In the genomic region with DNA sequence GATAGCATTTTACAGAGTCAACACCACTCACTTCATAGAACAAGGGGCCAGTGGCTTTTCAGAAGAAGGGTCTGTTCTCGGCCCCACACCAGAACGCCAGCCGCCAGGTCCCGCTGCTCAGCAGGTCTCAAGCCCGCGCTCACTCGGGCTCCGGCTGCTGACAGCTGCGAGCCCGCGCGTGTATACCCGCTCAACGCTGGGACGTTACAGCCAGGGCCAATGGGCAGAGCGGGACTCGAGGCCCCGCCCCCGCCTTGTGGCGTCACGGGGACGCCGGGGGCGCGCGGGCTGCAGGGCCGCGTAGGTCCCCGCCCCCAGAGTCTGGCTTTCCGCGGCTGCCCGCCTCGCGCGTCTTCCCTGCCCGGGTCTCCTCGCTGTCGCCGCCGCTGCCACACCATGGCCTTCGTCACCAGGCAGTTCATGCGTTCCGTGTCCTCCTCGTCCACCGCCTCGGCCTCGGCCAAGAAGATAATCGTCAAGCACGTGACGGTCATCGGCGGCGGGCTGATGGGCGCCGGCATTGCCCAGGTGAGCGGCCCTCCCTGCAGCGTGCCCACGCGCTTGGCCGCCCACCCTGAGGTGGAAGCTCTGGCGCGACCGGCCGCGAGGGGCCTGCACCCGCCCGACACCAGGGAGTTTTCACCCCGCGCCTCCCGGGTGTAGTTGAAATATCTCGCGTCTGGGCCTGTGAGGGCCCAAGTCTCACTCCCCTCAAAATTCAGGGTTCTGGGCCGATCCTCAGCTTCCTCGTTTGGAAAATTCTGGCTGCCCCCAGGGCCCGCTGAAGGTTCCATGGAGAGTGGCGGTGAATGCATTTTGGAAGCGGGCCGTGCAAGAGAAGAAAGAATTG, we compare ENCODE assay signal across 1 cellular context.
A peak's percentile ranks its signal among the peaks of the same experiment; 100 is the strongest.
TF ChIP-seq lines count a peak whose summit lies in the region.

A gene (plus strand): TSS at position 353 of the 850 bp plus-strand sequence. CDS start 44 bp downstream, at position 397.

TF ChIP-seq in HepG2, 621 proteins besides CTCF, POLR2A, EP300 and RAD21 (continued from another document and continues in another):
- TF ChIP-seq BCL6 (CRISPR knock-in tag; IDR thresholded peaks at IDR 0.05) = peak; percentile 8; the same call in 1 of the 2 replicates
- TF ChIP-seq, protein P1, sequence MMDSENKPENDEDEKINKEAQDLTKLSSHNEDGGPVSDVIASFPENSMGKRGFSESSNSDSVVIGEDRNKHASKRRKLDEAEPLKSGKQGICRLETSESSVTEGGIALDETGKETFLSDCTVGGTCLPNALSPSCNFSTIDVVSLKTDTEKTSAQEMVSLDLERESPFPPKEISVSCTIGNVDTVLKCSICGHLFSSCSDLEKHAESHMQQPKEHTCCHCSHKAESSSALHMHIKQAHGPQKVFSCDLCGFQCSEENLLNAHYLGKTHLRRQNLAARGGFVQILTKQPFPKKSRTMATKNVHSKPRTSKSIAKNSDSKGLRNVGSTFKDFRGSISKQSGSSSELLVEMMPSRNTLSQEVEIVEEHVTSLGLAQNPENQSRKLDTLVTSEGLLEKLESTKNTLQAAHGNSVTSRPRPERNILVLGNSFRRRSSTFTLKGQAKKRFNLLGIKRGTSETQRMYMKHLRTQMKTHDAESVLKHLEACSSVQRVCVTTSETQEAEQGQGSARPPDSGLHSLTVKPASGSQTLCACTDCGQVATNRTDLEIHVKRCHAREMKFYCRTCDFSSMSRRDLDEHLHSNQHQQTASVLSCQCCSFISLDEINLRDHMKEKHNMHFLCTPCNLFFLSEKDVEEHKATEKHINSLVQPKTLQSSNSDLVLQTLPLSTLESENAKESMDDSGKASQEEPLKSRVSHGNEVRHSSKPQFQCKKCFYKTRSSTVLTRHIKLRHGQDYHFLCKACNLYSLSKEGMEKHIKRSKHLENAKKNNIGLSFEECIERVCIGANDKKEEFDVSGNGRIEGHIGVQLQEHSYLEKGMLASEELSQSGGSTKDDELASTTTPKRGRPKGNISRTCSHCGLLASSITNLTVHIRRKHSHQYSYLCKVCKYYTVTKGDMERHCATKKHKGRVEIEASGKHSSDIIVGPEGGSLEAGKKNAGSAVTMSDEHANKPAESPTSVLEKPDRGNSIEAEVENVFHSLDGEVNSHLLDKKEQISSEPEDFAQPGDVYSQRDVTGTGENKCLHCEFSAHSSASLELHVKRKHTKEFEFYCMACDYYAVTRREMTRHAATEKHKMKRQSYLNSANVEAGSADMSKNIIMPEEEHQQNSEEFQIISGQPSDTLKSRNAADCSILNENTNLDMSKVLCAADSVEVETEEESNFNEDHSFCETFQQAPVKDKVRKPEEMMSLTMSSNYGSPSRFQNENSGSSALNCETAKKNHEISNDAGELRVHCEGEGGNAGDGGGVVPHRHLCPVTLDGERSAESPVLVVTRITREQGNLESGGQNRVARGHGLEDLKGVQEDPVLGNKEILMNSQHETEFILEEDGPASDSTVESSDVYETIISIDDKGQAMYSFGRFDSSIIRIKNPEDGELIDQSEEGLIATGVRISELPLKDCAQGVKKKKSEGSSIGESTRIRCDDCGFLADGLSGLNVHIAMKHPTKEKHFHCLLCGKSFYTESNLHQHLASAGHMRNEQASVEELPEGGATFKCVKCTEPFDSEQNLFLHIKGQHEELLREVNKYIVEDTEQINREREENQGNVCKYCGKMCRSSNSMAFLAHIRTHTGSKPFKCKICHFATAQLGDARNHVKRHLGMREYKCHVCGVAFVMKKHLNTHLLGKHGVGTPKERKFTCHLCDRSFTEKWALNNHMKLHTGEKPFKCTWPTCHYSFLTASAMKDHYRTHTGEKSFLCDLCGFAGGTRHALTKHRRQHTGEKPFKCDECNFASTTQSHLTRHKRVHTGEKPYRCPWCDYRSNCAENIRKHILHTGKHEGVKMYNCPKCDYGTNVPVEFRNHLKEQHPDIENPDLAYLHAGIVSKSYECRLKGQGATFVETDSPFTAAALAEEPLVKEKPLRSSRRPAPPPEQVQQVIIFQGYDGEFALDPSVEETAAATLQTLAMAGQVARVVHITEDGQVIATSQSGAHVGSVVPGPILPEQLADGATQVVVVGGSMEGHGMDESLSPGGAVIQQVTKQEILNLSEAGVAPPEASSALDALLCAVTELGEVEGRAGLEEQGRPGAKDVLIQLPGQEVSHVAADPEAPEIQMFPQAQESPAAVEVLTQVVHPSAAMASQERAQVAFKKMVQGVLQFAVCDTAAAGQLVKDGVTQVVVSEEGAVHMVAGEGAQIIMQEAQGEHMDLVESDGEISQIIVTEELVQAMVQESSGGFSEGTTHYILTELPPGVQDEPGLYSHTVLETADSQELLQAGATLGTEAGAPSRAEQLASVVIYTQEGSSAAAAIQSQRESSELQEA (CRISPR knock-in tag; IDR thresholded peaks at IDR 0.05; ENCODE audit: not compliant biosample characterization) = no peak
- TF ChIP-seq, protein P2, sequence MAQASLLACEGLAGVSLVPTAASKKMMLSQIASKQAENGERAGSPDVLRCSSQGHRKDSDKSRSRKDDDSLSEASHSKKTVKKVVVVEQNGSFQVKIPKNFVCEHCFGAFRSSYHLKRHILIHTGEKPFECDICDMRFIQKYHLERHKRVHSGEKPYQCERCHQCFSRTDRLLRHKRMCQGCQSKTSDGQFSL (CRISPR knock-in tag; IDR thresholded peaks at IDR 0.05) = no peak
- TF ChIP-seq CCAR2 (optimal IDR thresholded peaks at IDR 0.05; ENCODE audit: low read depth, low read length) = no peak
- peak; percentile 74 for TF ChIP-seq SALL1 (CRISPR knock-in tag; IDR thresholded peaks at IDR 0.05)
- peak; percentile 94 for TF ChIP-seq ZSCAN21 (CRISPR knock-in tag; IDR thresholded peaks at IDR 0.05; ENCODE audit: borderline replicate concordance)
- TF ChIP-seq, protein P3, sequence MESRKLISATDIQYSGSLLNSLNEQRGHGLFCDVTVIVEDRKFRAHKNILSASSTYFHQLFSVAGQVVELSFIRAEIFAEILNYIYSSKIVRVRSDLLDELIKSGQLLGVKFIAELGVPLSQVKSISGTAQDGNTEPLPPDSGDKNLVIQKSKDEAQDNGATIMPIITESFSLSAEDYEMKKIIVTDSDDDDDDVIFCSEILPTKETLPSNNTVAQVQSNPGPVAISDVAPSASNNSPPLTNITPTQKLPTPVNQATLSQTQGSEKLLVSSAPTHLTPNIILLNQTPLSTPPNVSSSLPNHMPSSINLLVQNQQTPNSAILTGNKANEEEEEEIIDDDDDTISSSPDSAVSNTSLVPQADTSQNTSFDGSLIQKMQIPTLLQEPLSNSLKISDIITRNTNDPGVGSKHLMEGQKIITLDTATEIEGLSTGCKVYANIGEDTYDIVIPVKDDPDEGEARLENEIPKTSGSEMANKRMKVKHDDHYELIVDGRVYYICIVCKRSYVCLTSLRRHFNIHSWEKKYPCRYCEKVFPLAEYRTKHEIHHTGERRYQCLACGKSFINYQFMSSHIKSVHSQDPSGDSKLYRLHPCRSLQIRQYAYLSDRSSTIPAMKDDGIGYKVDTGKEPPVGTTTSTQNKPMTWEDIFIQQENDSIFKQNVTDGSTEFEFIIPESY (CRISPR knock-in tag; IDR thresholded peaks at IDR 0.05) = no peak
- no peak for TF ChIP-seq HNRNPUL1 (IDR thresholded peaks at IDR 0.05; ENCODE audit: low read depth, low read length)
- TF ChIP-seq ZNF446 (CRISPR knock-in tag; IDR thresholded peaks at IDR 0.05) = peak; percentile 89
- TF ChIP-seq TEAD2 (CRISPR knock-in tag; IDR thresholded peaks at IDR 0.05) = no peak
- TF ChIP-seq, protein P4, sequence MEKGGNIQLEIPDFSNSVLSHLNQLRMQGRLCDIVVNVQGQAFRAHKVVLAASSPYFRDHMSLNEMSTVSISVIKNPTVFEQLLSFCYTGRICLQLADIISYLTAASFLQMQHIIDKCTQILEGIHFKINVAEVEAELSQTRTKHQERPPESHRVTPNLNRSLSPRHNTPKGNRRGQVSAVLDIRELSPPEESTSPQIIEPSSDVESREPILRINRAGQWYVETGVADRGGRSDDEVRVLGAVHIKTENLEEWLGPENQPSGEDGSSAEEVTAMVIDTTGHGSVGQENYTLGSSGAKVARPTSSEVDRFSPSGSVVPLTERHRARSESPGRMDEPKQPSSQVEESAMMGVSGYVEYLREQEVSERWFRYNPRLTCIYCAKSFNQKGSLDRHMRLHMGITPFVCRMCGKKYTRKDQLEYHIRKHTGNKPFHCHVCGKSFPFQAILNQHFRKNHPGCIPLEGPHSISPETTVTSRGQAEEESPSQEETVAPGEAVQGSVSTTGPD (CRISPR knock-in tag; IDR thresholded peaks at IDR 0.05) = no peak
- TF ChIP-seq, protein P5, sequence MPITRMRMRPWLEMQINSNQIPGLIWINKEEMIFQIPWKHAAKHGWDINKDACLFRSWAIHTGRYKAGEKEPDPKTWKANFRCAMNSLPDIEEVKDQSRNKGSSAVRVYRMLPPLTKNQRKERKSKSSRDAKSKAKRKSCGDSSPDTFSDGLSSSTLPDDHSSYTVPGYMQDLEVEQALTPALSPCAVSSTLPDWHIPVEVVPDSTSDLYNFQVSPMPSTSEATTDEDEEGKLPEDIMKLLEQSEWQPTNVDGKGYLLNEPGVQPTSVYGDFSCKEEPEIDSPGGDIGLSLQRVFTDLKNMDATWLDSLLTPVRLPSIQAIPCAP (CRISPR knock-in tag; IDR thresholded peaks at IDR 0.05; ENCODE audit: low read depth) = no peak
- TF ChIP-seq RBM39 (IDR thresholded peaks at IDR 0.05; ENCODE audit: low read depth, low read length, poor library complexity, severe bottlenecking) = no peak
- TF ChIP-seq, protein P6, sequence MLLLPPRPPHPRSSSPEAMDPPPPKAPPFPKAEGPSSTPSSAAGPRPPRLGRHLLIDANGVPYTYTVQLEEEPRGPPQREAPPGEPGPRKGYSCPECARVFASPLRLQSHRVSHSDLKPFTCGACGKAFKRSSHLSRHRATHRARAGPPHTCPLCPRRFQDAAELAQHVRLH (CRISPR knock-in tag; IDR thresholded peaks at IDR 0.05; ENCODE audit: borderline replicate concordance, low read depth) = peak; percentile 48; the same call in 1 of the 2 replicates
- no peak for TF ChIP-seq NR2F1 (CRISPR knock-in tag; IDR thresholded peaks at IDR 0.05)
- TF ChIP-seq KLF13 (CRISPR knock-in tag; IDR thresholded peaks at IDR 0.05) = 0 out of 2 replicates have a peak, but pooled peaks have one; percentile 56
- TF ChIP-seq ZNF776 (CRISPR knock-in tag; IDR thresholded peaks at IDR 0.05) = 0 out of 2 replicates have a peak, but pooled peaks have one; percentile 53
- no peak for TF ChIP-seq MTF2 (CRISPR knock-in tag; IDR thresholded peaks at IDR 0.05; ENCODE audit: borderline replicate concordance)
- no peak; the same call in 1 of the 2 replicates for TF ChIP-seq ZNF629 (CRISPR knock-in tag; conservative IDR thresholded peaks at IDR 0.05)
- peak; percentile 95; the same call in 1 of the 2 replicates for TF ChIP-seq KDM5B (CRISPR knock-in tag; IDR thresholded peaks at IDR 0.05; ENCODE audit: borderline replicate concordance)
- TF ChIP-seq, protein P7, sequence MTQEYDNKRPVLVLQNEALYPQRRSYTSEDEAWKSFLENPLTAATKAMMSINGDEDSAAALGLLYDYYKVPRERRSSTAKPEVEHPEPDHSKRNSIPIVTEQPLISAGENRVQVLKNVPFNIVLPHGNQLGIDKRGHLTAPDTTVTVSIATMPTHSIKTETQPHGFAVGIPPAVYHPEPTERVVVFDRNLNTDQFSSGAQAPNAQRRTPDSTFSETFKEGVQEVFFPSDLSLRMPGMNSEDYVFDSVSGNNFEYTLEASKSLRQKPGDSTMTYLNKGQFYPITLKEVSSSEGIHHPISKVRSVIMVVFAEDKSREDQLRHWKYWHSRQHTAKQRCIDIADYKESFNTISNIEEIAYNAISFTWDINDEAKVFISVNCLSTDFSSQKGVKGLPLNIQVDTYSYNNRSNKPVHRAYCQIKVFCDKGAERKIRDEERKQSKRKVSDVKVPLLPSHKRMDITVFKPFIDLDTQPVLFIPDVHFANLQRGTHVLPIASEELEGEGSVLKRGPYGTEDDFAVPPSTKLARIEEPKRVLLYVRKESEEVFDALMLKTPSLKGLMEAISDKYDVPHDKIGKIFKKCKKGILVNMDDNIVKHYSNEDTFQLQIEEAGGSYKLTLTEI (CRISPR knock-in tag; conservative IDR thresholded peaks at IDR 0.05) = no peak
- no peak for TF ChIP-seq SP5 (CRISPR knock-in tag; IDR thresholded peaks at IDR 0.05; ENCODE audit: borderline replicate concordance, low read depth)
- TF ChIP-seq REPIN1 (CRISPR knock-in tag; IDR thresholded peaks at IDR 0.05; ENCODE audit: borderline replicate concordance, low read depth) = peak; percentile 64
- TF ChIP-seq DPF2 (CRISPR knock-in tag; IDR thresholded peaks at IDR 0.05; ENCODE audit: borderline replicate concordance, low read depth) = no peak
- no peak for TF ChIP-seq ZNF124 (CRISPR knock-in tag; IDR thresholded peaks at IDR 0.05)
- no peak for TF ChIP-seq HNF4A (CRISPR knock-in tag; IDR thresholded peaks at IDR 0.05)
- TF ChIP-seq SAFB2 (CRISPR knock-in tag; IDR thresholded peaks at IDR 0.05; ENCODE audit: borderline replicate concordance, low read depth) = no peak
- no peak for TF ChIP-seq FLYWCH1 (CRISPR knock-in tag; IDR thresholded peaks at IDR 0.05)
- TF ChIP-seq DMAP1 (CRISPR knock-in tag; IDR thresholded peaks at IDR 0.05) = peak; percentile 20; the same call in 1 of the 2 replicates
- no peak; the same call in 1 of the 2 replicates for TF ChIP-seq HDAC2 (CRISPR knock-in tag; IDR thresholded peaks at IDR 0.05)
- no peak for TF ChIP-seq TCF7L2 (IDR thresholded peaks at IDR 0.05; ENCODE audit: low read depth, low read length)
- TF ChIP-seq, protein P8, sequence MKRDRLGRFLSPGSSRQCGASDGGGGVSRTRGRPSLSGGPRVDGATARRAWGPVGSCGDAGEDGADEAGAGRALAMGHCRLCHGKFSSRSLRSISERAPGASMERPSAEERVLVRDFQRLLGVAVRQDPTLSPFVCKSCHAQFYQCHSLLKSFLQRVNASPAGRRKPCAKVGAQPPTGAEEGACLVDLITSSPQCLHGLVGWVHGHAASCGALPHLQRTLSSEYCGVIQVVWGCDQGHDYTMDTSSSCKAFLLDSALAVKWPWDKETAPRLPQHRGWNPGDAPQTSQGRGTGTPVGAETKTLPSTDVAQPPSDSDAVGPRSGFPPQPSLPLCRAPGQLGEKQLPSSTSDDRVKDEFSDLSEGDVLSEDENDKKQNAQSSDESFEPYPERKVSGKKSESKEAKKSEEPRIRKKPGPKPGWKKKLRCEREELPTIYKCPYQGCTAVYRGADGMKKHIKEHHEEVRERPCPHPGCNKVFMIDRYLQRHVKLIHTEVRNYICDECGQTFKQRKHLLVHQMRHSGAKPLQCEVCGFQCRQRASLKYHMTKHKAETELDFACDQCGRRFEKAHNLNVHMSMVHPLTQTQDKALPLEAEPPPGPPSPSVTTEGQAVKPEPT (CRISPR knock-in tag; IDR thresholded peaks at IDR 0.05; ENCODE audit: low read depth) = 0 out of 2 replicates have a peak, but pooled peaks have one; percentile 14
- 0 out of 2 replicates have a peak, but pooled peaks have one; percentile 20 for TF ChIP-seq ZNF83 (CRISPR knock-in tag; IDR thresholded peaks at IDR 0.05; ENCODE audit: borderline replicate concordance)
- TF ChIP-seq, protein P9, sequence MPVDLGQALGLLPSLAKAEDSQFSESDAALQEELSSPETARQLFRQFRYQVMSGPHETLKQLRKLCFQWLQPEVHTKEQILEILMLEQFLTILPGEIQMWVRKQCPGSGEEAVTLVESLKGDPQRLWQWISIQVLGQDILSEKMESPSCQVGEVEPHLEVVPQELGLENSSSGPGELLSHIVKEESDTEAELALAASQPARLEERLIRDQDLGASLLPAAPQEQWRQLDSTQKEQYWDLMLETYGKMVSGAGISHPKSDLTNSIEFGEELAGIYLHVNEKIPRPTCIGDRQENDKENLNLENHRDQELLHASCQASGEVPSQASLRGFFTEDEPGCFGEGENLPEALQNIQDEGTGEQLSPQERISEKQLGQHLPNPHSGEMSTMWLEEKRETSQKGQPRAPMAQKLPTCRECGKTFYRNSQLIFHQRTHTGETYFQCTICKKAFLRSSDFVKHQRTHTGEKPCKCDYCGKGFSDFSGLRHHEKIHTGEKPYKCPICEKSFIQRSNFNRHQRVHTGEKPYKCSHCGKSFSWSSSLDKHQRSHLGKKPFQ (CRISPR knock-in tag; IDR thresholded peaks at IDR 0.05; ENCODE audit: insufficient replicate concordance) = peak; percentile 46
- peak; percentile 81; the same call in 1 of the 2 replicates for TF ChIP-seq ZNF44 (CRISPR knock-in tag; IDR thresholded peaks at IDR 0.05)
- TF ChIP-seq ZNF615 (CRISPR knock-in tag; IDR thresholded peaks at IDR 0.05; ENCODE audit: borderline replicate concordance) = no peak
- no peak for TF ChIP-seq ZNF296 (CRISPR knock-in tag; conservative IDR thresholded peaks at IDR 0.05)
- no peak; the same call in 1 of the 2 replicates for TF ChIP-seq ZBTB8A (CRISPR knock-in tag; IDR thresholded peaks at IDR 0.05; ENCODE audit: borderline replicate concordance, low read depth)
